In the genomic region with DNA sequence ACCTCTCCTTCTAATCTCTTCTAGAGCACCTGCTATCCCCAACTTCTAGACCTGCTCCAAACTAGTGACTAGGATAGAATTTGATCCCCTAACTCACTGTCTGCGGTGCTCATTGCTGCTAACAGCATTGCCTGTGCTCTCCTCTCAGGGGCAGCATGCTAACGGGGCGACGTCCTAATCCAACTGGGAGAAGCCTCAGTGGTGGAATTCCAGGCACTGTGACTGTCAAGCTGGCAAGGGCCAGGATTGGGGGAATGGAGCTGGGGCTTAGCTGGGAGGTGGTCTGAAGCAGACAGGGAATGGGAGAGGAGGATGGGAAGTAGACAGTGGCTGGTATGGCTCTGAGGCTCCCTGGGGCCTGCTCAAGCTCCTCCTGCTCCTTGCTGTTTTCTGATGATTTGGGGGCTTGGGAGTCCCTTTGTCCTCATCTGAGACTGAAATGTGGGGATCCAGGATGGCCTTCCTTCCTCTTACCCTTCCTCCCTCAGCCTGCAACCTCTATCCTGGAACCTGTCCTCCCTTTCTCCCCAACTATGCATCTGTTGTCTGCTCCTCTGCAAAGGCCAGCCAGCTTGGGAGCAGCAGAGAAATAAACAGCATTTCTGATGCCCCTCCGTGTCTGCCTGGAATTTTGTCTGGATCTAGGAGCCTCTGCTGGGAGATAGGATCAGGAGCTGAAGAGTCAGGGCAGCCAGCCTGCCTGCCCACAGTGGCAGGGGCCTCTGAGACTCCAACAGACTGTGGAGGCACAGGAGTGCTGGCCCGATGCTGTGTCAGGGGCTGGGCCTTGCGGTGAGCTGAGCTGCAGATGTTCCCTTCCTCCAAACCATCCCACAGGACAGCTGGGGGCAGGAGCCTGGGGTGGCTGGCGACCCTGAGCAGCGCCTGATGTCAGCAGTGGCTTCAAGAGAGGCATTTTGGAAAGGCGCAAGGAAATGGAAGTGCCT, we compare ENCODE assay signal across 12 cellular contexts. TPM values are rescaled to one million over a fixed set of nuclear protein-coding genes. Genes with fewer than 3 reads are reported as not detected.
DNase-seq lines count a peak whose midpoint lies in the region; ATAC-seq and TF ChIP-seq lines count a peak whose summit lies in the region.
"Had no signal": no experiment of that assay in that cellular context is flagged by ENCODE, and none has a peak within 500 bp of the region (broad histone marks: within the 10 kb centered on the region; RNA-seq: fewer than 3 reads in every experiment).

No MANE protein-coding gene starts in this region.

- H3K4me3 Mint-ChIP-seq in natural killer cell treated with Interleukin-12 subunit alpha and Interleukin-12 subunit beta and Interleukin-15 and Interleukin-18, amount 100 ng/mL, for 72 hours, result no peak overlapping the region
- H3K4me3 Mint-ChIP-seq: activated CD4-positive, alpha-beta T cell treated with anti-CD3 and anti-CD28 coated beads, Interleukin-2, amount 10 ng/mL, durations not matched to agents 7 days and 5 days; activated naive CD4-positive, alpha-beta T cell treated with anti-CD3 and anti-CD28 coated beads for 36 hours; CD8-positive, alpha-beta T cell; stimulated activated effector memory CD8-positive, alpha-beta T cell treated with anti-CD3 and anti-CD28 coated beads, Interleukin-12 subunit alpha, Interleukin-12 subunit beta, amount 100 ng/mL, for 72 hours had no signal

- peak; percentile 37 for DNase-seq in NCI-H69 (lab: John Stamatoyannopoulos, UW)
- peak; percentile 74 for DNase-seq in coronary artery (ENCODE audit: low spot score)
- DNase-seq in posterior vena cava (ENCODE audit: low spot score), result peak; percentile 58
- DNase-seq in natural killer cell treated with Interleukin-12 subunit alpha and Interleukin-12 subunit beta and Interleukin-15 and Interleukin-18, amount 100 ng/mL, for 72 hours (ENCODE audit: low spot score), result no peak
- DNase-seq in stimulated activated CD4-positive, alpha-beta T cell treated with anti-CD3 and anti-CD28 coated beads, Interleukin-4, amount 100 ng/mL, for 4 hours, result no peak
- DNase-seq: activated CD4-positive, alpha-beta T cell treated with anti-CD3 and anti-CD28 coated beads, Interleukin-2, amount 10 ng/mL, durations not matched to agents 7 days and 5 days; CD8-positive, alpha-beta T cell; NCI-H524 treated with DMSO at 0.1 percent for 48 hours had no signal

- peak overlapping the region; percentile 25 to 94 for H3K27ac ChIP-seq in coronary artery

- H3K27me3 Mint-ChIP-seq in natural killer cell treated with Interleukin-12 subunit alpha and Interleukin-12 subunit beta and Interleukin-15 and Interleukin-18, amount 100 ng/mL, for 72 hours, result peaks cover 0 to 5% of the 10 kb centered on the region in 2 donors

- ATAC-seq in GM19023 (IDR thresholded peaks at IDR 0.05; ENCODE audit: unreplicated experiment), result no peak
- ATAC-seq in natural killer cell treated with Interleukin-12 subunit alpha and Interleukin-12 subunit beta and Interleukin-15 and Interleukin-18, amount 100 ng/mL, for 72 hours, result no peak
- ATAC-seq: CD8-positive, alpha-beta T cell; stimulated activated effector memory CD8-positive, alpha-beta T cell treated with anti-CD3 and anti-CD28 coated beads, Interleukin-12 subunit alpha, Interleukin-12 subunit beta, amount 100 ng/mL, for 72 hours had no signal

- no peaks in the 10 kb centered on the region for H3K4me1 Mint-ChIP-seq in natural killer cell treated with Interleukin-12 subunit alpha and Interleukin-12 subunit beta and Interleukin-15 and Interleukin-18, amount 100 ng/mL, for 72 hours (ENCODE audit: low read depth in 2 of 2)
- H3K4me1 Mint-ChIP-seq: activated CD4-positive, alpha-beta T cell treated with anti-CD3 and anti-CD28 coated beads, Interleukin-2, amount 10 ng/mL, durations not matched to agents 7 days and 5 days had no signal

- H3K9me3 Mint-ChIP-seq in natural killer cell treated with Interleukin-12 subunit alpha and Interleukin-12 subunit beta and Interleukin-15 and Interleukin-18, amount 100 ng/mL, for 72 hours, result no peaks in the 10 kb centered on the region
- H3K9me3 Mint-ChIP-seq: activated CD4-positive, alpha-beta T cell treated with anti-CD3 and anti-CD28 coated beads, Interleukin-2, amount 10 ng/mL, durations not matched to agents 7 days and 5 days; activated naive CD4-positive, alpha-beta T cell treated with anti-CD3 and anti-CD28 coated beads for 36 hours; CD8-positive, alpha-beta T cell; stimulated activated effector memory CD8-positive, alpha-beta T cell treated with anti-CD3 and anti-CD28 coated beads, Interleukin-12 subunit alpha, Interleukin-12 subunit beta, amount 100 ng/mL, for 72 hours had no signal

- no peak overlapping the region for H3K27ac Mint-ChIP-seq in natural killer cell treated with Interleukin-12 subunit alpha and Interleukin-12 subunit beta and Interleukin-15 and Interleukin-18, amount 100 ng/mL, for 72 hours
- H3K27ac Mint-ChIP-seq: activated CD4-positive, alpha-beta T cell treated with anti-CD3 and anti-CD28 coated beads, Interleukin-2, amount 10 ng/mL, durations not matched to agents 7 days and 5 days; activated naive CD4-positive, alpha-beta T cell treated with anti-CD3 and anti-CD28 coated beads for 36 hours; CD8-positive, alpha-beta T cell; stimulated activated effector memory CD8-positive, alpha-beta T cell treated with anti-CD3 and anti-CD28 coated beads, Interleukin-12 subunit alpha, Interleukin-12 subunit beta, amount 100 ng/mL, for 72 hours had no signal

- no peaks in the 10 kb centered on the region for H3K36me3 Mint-ChIP-seq in natural killer cell treated with Interleukin-12 subunit alpha and Interleukin-12 subunit beta and Interleukin-15 and Interleukin-18, amount 100 ng/mL, for 72 hours
- H3K36me3 Mint-ChIP-seq: CD8-positive, alpha-beta T cell; stimulated activated effector memory CD8-positive, alpha-beta T cell treated with anti-CD3 and anti-CD28 coated beads, Interleukin-12 subunit alpha, Interleukin-12 subunit beta, amount 100 ng/mL, for 72 hours had no signal

- no peak overlapping the region for H3K4me3 ChIP-seq in coronary artery

- TF ChIP-seq CTCF in coronary artery (IDR thresholded peaks at IDR 0.05), result no peak

- intact Hi-C loops in posterior vena cava (cut with DNase I), result no loop called here

RNA-seq across cellular contexts. Expression of a gene that starts 3.0 kb away (rescaled TPM):
- 100 to 1,000 TPM in 1 of 2 donors, 10 to 100 TPM in 1; 51.7 to 108 TPM for total RNA-seq in posterior vena cava
- not detected for total RNA-seq in natural killer cell treated with Interleukin-12 subunit alpha and Interleukin-12 subunit beta and Interleukin-15 and Interleukin-18, amount 100 ng/mL, for 72 hours
- total RNA-seq: activated CD4-positive, alpha-beta T cell treated with anti-CD3 and anti-CD28 coated beads, Interleukin-2, amount 10 ng/mL, durations not matched to agents 7 days and 5 days; activated naive CD4-positive, alpha-beta T cell treated with anti-CD3 and anti-CD28 coated beads for 36 hours; CD8-positive, alpha-beta T cell; M059J had no signal

RNA-seq across cellular contexts. Expression of a gene that starts 26.1 kb away (rescaled TPM):
- 1 to 10 TPM in 1 of 2 donors, not detected in 1; 1.3 TPM for total RNA-seq in posterior vena cava
- not detected for total RNA-seq in natural killer cell treated with Interleukin-12 subunit alpha and Interleukin-12 subunit beta and Interleukin-15 and Interleukin-18, amount 100 ng/mL, for 72 hours
- total RNA-seq: activated CD4-positive, alpha-beta T cell treated with anti-CD3 and anti-CD28 coated beads, Interleukin-2, amount 10 ng/mL, durations not matched to agents 7 days and 5 days; activated naive CD4-positive, alpha-beta T cell treated with anti-CD3 and anti-CD28 coated beads for 36 hours; CD8-positive, alpha-beta T cell had no signal

RNA-seq across cellular contexts. Expression of a gene that starts 46.1 kb away (rescaled TPM):
- total RNA-seq in posterior vena cava, result under 1 TPM; 0.62 to 0.65 TPM
- total RNA-seq in natural killer cell treated with Interleukin-12 subunit alpha and Interleukin-12 subunit beta and Interleukin-15 and Interleukin-18, amount 100 ng/mL, for 72 hours, result not detected
- total RNA-seq: activated CD4-positive, alpha-beta T cell treated with anti-CD3 and anti-CD28 coated beads, Interleukin-2, amount 10 ng/mL, durations not matched to agents 7 days and 5 days; activated naive CD4-positive, alpha-beta T cell treated with anti-CD3 and anti-CD28 coated beads for 36 hours; CD8-positive, alpha-beta T cell had no signal

RNA-seq across cellular contexts. Expression of a gene that starts 59.6 kb away (rescaled TPM):
- not detected for total RNA-seq in posterior vena cava
- total RNA-seq in natural killer cell treated with Interleukin-12 subunit alpha and Interleukin-12 subunit beta and Interleukin-15 and Interleukin-18, amount 100 ng/mL, for 72 hours, result not detected
- total RNA-seq: activated CD4-positive, alpha-beta T cell treated with anti-CD3 and anti-CD28 coated beads, Interleukin-2, amount 10 ng/mL, durations not matched to agents 7 days and 5 days; activated naive CD4-positive, alpha-beta T cell treated with anti-CD3 and anti-CD28 coated beads for 36 hours; CD8-positive, alpha-beta T cell had no signal

Comparison
In these comparisons a context has a peak if more than half of its experiments do, and no peak if none do; other contexts are left out.
1. DNase-seq: peak in NCI-H69 (single experiment), coronary artery (single experiment) and posterior vena cava (single experiment); none in natural killer cell treated with Interleukin-12 subunit alpha and Interleukin-12 subunit beta and Interleukin-15 and Interleukin-18, amount 100 ng/mL, for 72 hours (single experiment) and stimulated activated CD4-positive, alpha-beta T cell treated with anti-CD3 and anti-CD28 coated beads, Interleukin-4, amount 100 ng/mL, for 4 hours (0 of 2).
2. RNA of a gene that starts 3.0 kb away (total RNA-seq): 51.7 to 108 TPM in posterior vena cava; not detected in natural killer cell treated with Interleukin-12 subunit alpha and Interleukin-12 subunit beta and Interleukin-15 and Interleukin-18, amount 100 ng/mL, for 72 hours; every median in the first group is over 10 times any median in the second.